ENCODE assay signal across 24 cellular contexts in the genomic region with DNA sequence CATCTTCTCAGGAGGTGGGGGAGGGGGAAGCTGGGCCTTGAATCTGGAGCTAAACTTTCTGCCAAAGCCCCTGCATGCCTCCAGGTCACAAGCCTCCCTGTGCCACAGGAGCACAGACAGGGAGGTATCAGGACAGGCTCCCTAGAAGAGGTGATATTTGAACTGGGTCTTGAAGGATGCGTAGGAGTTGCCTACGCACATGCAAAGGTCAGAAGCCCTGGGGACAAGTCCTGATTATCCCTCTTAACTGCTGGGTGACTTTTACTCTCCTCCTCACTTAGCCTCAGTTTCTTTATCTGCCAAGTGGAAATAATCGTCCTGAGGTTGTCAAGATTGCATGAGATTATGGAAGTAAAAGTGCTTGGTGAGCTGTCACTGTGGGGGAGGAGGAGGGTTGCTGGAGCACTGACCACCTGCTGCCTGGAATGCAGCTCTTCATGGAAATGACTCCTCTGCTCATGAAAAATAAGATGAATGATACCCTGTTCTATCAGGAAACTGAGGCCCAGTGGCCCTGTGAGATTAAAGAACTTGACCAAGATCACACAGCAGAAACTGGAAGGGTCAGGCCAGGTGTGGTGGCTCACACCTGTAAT. TPM values are rescaled to one million over a fixed set of nuclear protein-coding genes. Genes with fewer than 3 reads are reported as not detected.
DNase-seq lines count a peak whose midpoint lies in the region; ATAC-seq, FAIRE-seq and TF ChIP-seq lines count a peak whose summit lies in the region.
"Had no signal": no experiment of that assay in that cellular context is flagged by ENCODE, and none has a peak within 500 bp of the region (broad histone marks: within the 10 kb centered on the region; RNA-seq: fewer than 3 reads in every experiment).

No MANE protein-coding gene starts in this region.

- no peak overlapping the region for H2AFZ ChIP-seq in keratinocyte (ENCODE audit: control insufficient read depth, low read length)
- H2AFZ ChIP-seq: PC-9 had no signal

- intact Hi-C loops in spleen (cut with DNase I; ENCODE audit: low total_unique reads), result no loop called here

- no peak overlapping the region for H3K4me3 ChIP-seq in HEK293 (ENCODE audit: low read depth, low read length)
- no peak overlapping the region for H3K4me3 ChIP-seq in keratinocyte (ENCODE audit: control insufficient read depth in 2 of 3, extremely low read depth in 1 of 3, insufficient read depth in 2 of 3, low read depth in 1 of 3, low read length in 3 of 3)
- no peak overlapping the region for H3K4me3 ChIP-seq in spleen
- H3K4me3 ChIP-seq: lung, PC-9, prostate gland, skin epidermis, suprapubic skin had no signal

- 83 to 89% (median 86%) methylated on average over 2 to 3 of the region's 3 CpGs for WGBS in spleen, 5 donors

- POLR2A ChIA-PET in HEK293 (lab: Yijun Ruan, JAX), result interaction anchor here (0.9 to 1.2 kb wide), 4 partner anchors 16 to 39 kb away, joined by 3 to 7 read pairs (median 4); no protein-coding TSS in a partner anchor

- no peak for DNase-seq in keratinocyte (ENCODE audit: low read depth, low spot score)
- DNase-seq in spleen, result peak; percentile 38
- DNase-seq in stimulated activated CD4-positive, alpha-beta T cell treated with anti-CD3 and anti-CD28 coated beads, Interleukin-4, amount 100 ng/mL, for 1 hour, result no peak
- no peak for DNase-seq in activated gamma-delta T cell treated with Interleukin-2 at 50 U/mL for 16 hours
- no peak for DNase-seq in stimulated activated CD4-positive, alpha-beta T cell treated with anti-CD3 and anti-CD28 coated beads, Interleukin-12 subunit alpha, Interleukin-12 subunit beta, amount 100 ng/mL, for 4 hours
- DNase-seq: activated CD4-positive, alpha-beta T cell treated with anti-CD3 and anti-CD28 coated beads for 36 hours; activated naive CD4-positive, alpha-beta T cell treated with Interleukin-2 at 50 U/mL for 16 hours; activated T-cell treated with anti-CD3 and anti-CD28 coated beads, Interleukin-2, amount 50 U/mL, for 4 hours; anterior cingulate cortex; caudate nucleus; CD4-positive, alpha-beta memory T cell; glutamatergic neuron; KG1; kidney glomerular epithelial cell; T-helper 17 cell had no signal

- no peak for ATAC-seq in SK-N-SH treated with all-trans-retinoic acid at 6 μM for 48 hours
- ATAC-seq: activated CD4-positive, alpha-beta T cell treated with anti-CD3 and anti-CD28 coated beads for 36 hours; activated T-cell treated with anti-CD3 and anti-CD28 coated beads, Interleukin-2, amount 50 U/mL, for 4 hours; stimulated activated effector memory CD8-positive, alpha-beta T cell treated with anti-CD3 and anti-CD28 coated beads, Interleukin-12 subunit alpha, Interleukin-12 subunit beta, amount 100 ng/mL, for 72 hours; T-helper 17 cell had no signal

- H3K4me1 ChIP-seq in HEK293 (ENCODE audit: control insufficient read depth, insufficient read depth, low read length) (peaks cover 6% of the 10 kb centered on the region; the same call in 1 of the 2 replicates), keratinocyte (ENCODE audit: control insufficient read depth, extremely low read depth, insufficient read depth, low read length) (peaks cover 11% of the 10 kb centered on the region), spleen (peaks cover 0 to 41% (median 13%) of the 10 kb centered on the region in 6 donors)
- H3K4me1 ChIP-seq: prostate gland had no signal

- dilution Hi-C loops in keratinocyte (cut with MboI; ENCODE audit: extremely low pct_ligation_motif_present, low sequenced_read_pairs), result loop anchor here (25.0 kb wide), 1 partner anchor 104 kb away; the partner anchor contains the start of gene SDC3

- H3K9ac ChIP-seq in keratinocyte (ENCODE audit: control insufficient read depth, extremely low read depth, insufficient read depth, low read length), result no peak overlapping the region

- H3K4me2 ChIP-seq in keratinocyte (ENCODE audit: control insufficient read depth, extremely low read depth, insufficient read depth, low read depth, low read length), result no peak overlapping the region
- H3K4me2 ChIP-seq: PC-9 had no signal

- peaks cover 37% of the 10 kb centered on the region for H3K27me3 ChIP-seq in keratinocyte (ENCODE audit: control insufficient read depth, extremely low read depth, insufficient read depth, low read length)
- H3K27me3 ChIP-seq in spleen (replicated peaks in 1 of 7), result peaks cover 0 to 68% (median 9%) of the 10 kb centered on the region in 7 donors

- H3K79me2 ChIP-seq in keratinocyte (ENCODE audit: control insufficient read depth, insufficient read depth, low read length), result no peaks in the 10 kb centered on the region

- TF ChIP-seq CTCF in HEK293 (tag by site-specific recombination; IDR thresholded peaks at IDR 0.05), result no peak
- no peak for TF ChIP-seq CTCF in keratinocyte (optimal IDR thresholded peaks at IDR 0.05 in 1 of 3, IDR thresholded peaks at IDR 0.05 in 1 of 3, conservative IDR thresholded peaks at IDR 0.05 in 1 of 3; ENCODE audit: extremely low read depth in 1 of 3, insufficient read depth in 2 of 3, low read length in 3 of 3)
- no peak for TF ChIP-seq CTCF in spleen (IDR thresholded peaks at IDR 0.05 in 8 of 11, conservative IDR thresholded peaks at IDR 0.05 in 3 of 11)

- CTCF ChIA-PET in HEK293 (lab: Yijun Ruan, JAX), result interaction anchor here (0.7 to 16.7 kb wide), 6 partner anchors 16 to 121 kb away, joined by 3 to 434 read pairs (median 3); no protein-coding TSS in a partner anchor

- H3K9me1 ChIP-seq in keratinocyte (ENCODE audit: control insufficient read depth, extremely low read depth, insufficient read depth, low read length), result no peaks in the 10 kb centered on the region

- H3K27ac ChIP-seq in HEK293 (ENCODE audit: extremely low read depth, low read depth, low read length), result peak overlapping the region; percentile 36
- no peak overlapping the region for H3K27ac ChIP-seq in keratinocyte (ENCODE audit: control insufficient read depth, insufficient read depth, low read length)
- no peak overlapping the region for H3K27ac ChIP-seq in spleen
- H3K27ac ChIP-seq: PC-9, suprapubic skin had no signal

- TF ChIP-seq POLR2A in spleen (IDR thresholded peaks at IDR 0.05), result no peak

- no peaks in the 10 kb centered on the region for H3K36me3 ChIP-seq in HEK293 (ENCODE audit: control insufficient read depth in 2 of 2, insufficient read depth in 1 of 2, low read length in 2 of 2)
- no peaks in the 10 kb centered on the region for H3K36me3 ChIP-seq in keratinocyte (ENCODE audit: control insufficient read depth in 2 of 2, extremely low read depth in 1 of 2, insufficient read depth in 2 of 2, low read length in 2 of 2)
- H3K36me3 ChIP-seq in spleen, result no peaks in the 10 kb centered on the region
- H3K36me3 ChIP-seq: prostate gland, suprapubic skin had no signal

- H4K20me1 ChIP-seq in keratinocyte (ENCODE audit: control insufficient read depth, extremely low read depth, insufficient read depth, low read length), result no peaks in the 10 kb centered on the region

- peak; percentile 41 for FAIRE-seq in keratinocyte (lab: Jason Lieb, UNC)
- FAIRE-seq: urothelium cell line had no signal

- no peaks in the 10 kb centered on the region for H3K9me3 ChIP-seq in HEK293 (ENCODE audit: control insufficient read depth, insufficient read depth, low read depth, low read length)
- H3K9me3 ChIP-seq in keratinocyte (ENCODE audit: control insufficient read depth, low read depth, low read length), result no peaks in the 10 kb centered on the region
- H3K9me3 ChIP-seq in spleen, result no peaks in the 10 kb centered on the region
- H3K9me3 ChIP-seq: prostate gland, suprapubic skin had no signal

TF ChIP-seq in HEK293, 187 proteins besides CTCF, POLR2A, EP300 and RAD21 (continues in another document):
- no peak for TF ChIP-seq ZNF155 (tag by site-specific recombination; IDR thresholded peaks at IDR 0.05)

TF ChIP-seq in SK-N-SH treated with all-trans-retinoic acid at 6 μM for 48 hours, 23 proteins besides CTCF, POLR2A, EP300 and RAD21:
- TF ChIP-seq GLIS3 (CRISPR knock-in tag; IDR thresholded peaks at IDR 0.05) (no peak), ESRRG (CRISPR knock-in tag; IDR thresholded peaks at IDR 0.05) (no peak), SNAI2 (CRISPR knock-in tag; IDR thresholded peaks at IDR 0.05) (no peak), ZFP3 (CRISPR knock-in tag; IDR thresholded peaks at IDR 0.05) (peak; percentile 99), BACH2 (CRISPR knock-in tag; IDR thresholded peaks at IDR 0.05; ENCODE audit: borderline replicate concordance) (no peak), TCF4 (CRISPR knock-in tag; IDR thresholded peaks at IDR 0.05; ENCODE audit: borderline replicate concordance) (no peak)

RNA-seq across cellular contexts. Expression of gene LAPTM5, which starts 50.6 kb away (rescaled TPM):
- polyA plus RNA-seq in keratinocyte (0.18 to 0.40 TPM (median 0.25 TPM) in 3 replicates), spleen (100 to 1,000 TPM; 419 to 691 (median 502) TPM)
- 0.37 TPM for polyA plus RNA-seq in keratinocyte (2011; ENCODE audit: low read depth)
- 0.13 and 0.16 TPM in 2 replicates for polyA plus RNA-seq in keratinocyte (2011; cell fraction: cytosol; rRNA removed)
- polyA plus RNA-seq in keratinocyte (2011; cell fraction: nucleus; rRNA removed), result 0.15 TPM in 1 of 2 replicates, not detected in the other
- polyA plus RNA-seq in keratinocyte (2012; ENCODE audit: low replicate concordance), result 0.15 and 0.68 TPM in 2 replicates
- 0.76 to 2.1 TPM in 2 of 3 replicates, not detected in the other for polyA minus RNA-seq in keratinocyte
- polyA minus RNA-seq in keratinocyte (2011; cell fraction: cytosol; rRNA and poly(A)+ RNA removed), result not detected
- not detected in 2 replicates for polyA minus RNA-seq in keratinocyte (2011; cell fraction: nucleus; rRNA and poly(A)+ RNA removed)
- 100 to 1,000 TPM; 473 to 747 (median 586) TPM for total RNA-seq in spleen

Comparison
In these comparisons a context has a peak if more than half of its experiments do, and no peak if none do; other contexts are left out.
1. RNA of gene LAPTM5, which starts 50.6 kb away (polyA plus RNA-seq): 419 to 691 TPM in spleen; 0.13 to 0.68 TPM in keratinocyte; every median in the first group is over 100 times any median in the second.
2. Of the 2 proteins assayed by ChIP-seq in both HEK293 and SK-N-SH treated with all-trans-retinoic acid at 6 μM for 48 hours: peak only in HEK293: none; only in SK-N-SH treated with all-trans-retinoic acid at 6 μM for 48 hours: none; in both: ZFP3; in neither: 1.